1 cellular context compared by ENCODE assay signal in the genomic region with DNA sequence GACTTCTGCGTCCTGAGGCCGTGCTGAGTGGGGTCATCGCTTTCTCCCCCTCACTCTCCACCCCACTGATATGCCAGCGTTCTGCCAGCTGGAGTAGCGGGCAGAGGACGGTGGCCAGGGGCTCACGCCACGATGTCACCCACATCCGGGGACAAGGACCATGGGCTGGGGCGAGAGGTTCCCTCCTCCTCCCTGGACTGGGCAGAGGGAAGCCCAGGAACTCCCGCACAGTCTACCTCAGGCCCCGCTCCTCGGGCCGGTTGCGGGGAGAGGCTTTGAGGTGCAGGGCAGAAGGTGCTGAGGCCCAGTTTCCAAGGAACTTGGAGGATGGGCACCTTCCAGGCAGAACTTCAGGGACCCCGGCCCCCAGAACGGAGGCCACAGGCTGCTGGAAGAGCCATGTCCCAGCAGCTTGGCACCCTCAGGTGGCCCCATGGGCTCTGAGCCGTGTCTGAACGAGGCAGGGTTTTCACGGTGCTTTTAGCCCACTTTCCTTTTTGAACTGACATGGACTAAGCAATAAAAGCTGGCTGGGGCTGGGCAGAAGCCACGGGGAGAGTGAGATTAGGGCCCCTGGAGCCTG.
TF ChIP-seq lines count a peak whose summit lies in the region.

No MANE protein-coding gene starts in this region.

TF ChIP-seq in K562, 482 proteins besides CTCF, POLR2A, EP300 and RAD21 (continued from another document):
- TF ChIP-seq, protein P1, sequence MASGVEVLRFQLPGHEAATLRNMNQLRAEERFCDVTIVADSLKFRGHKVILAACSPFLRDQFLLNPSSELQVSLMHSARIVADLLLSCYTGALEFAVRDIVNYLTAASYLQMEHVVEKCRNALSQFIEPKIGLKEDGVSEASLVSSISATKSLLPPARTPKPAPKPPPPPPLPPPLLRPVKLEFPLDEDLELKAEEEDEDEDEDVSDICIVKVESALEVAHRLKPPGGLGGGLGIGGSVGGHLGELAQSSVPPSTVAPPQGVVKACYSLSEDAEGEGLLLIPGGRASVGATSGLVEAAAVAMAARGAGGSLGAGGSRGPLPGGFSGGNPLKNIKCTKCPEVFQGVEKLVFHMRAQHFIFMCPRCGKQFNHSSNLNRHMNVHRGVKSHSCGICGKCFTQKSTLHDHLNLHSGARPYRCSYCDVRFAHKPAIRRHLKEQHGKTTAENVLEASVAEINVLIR (CRISPR knock-in tag; IDR thresholded peaks at IDR 0.05) = no peak
- TF ChIP-seq TEAD1 (CRISPR knock-in tag; IDR thresholded peaks at IDR 0.05) (no peak), KAT8 (IDR thresholded peaks at IDR 0.05; ENCODE audit: low read depth) (no peak), HMG20A (CRISPR knock-in tag; conservative IDR thresholded peaks at IDR 0.05) (no peak), ELF4 (CRISPR knock-in tag; IDR thresholded peaks at IDR 0.05) (no peak), PHF21A (IDR thresholded peaks at IDR 0.05; ENCODE audit: borderline replicate concordance, low read depth) (no peak), ELF1 (tag; IDR thresholded peaks at IDR 0.05) (no peak), POLR2G (IDR thresholded peaks at IDR 0.05; ENCODE audit: low read depth, low read length) (no peak), ZNF217 (CRISPR knock-in tag; IDR thresholded peaks at IDR 0.05) (no peak), ESRRB (CRISPR knock-in tag; IDR thresholded peaks at IDR 0.05; ENCODE audit: borderline replicate concordance) (no peak), POLR2AphosphoS2 (IDR thresholded peaks at IDR 0.05; ENCODE audit: low read length) (no peak), RFX5 (IDR thresholded peaks at IDR 0.05; ENCODE audit: low read depth, low read length) (no peak), PRMT5 (CRISPR knock-in tag; IDR thresholded peaks at IDR 0.05) (no peak), MCM2 (IDR thresholded peaks at IDR 0.05; ENCODE audit: low read depth) (no peak)
- TF ChIP-seq, protein P2, sequence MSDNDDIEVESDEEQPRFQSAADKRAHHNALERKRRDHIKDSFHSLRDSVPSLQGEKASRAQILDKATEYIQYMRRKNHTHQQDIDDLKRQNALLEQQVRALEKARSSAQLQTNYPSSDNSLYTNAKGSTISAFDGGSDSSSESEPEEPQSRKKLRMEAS (CRISPR knock-in tag; IDR thresholded peaks at IDR 0.05) = no peak
TF ChIP-seq in K562: peak in this region for 0.
